20 cellular contexts compared by ENCODE assay signal in the genomic region with DNA sequence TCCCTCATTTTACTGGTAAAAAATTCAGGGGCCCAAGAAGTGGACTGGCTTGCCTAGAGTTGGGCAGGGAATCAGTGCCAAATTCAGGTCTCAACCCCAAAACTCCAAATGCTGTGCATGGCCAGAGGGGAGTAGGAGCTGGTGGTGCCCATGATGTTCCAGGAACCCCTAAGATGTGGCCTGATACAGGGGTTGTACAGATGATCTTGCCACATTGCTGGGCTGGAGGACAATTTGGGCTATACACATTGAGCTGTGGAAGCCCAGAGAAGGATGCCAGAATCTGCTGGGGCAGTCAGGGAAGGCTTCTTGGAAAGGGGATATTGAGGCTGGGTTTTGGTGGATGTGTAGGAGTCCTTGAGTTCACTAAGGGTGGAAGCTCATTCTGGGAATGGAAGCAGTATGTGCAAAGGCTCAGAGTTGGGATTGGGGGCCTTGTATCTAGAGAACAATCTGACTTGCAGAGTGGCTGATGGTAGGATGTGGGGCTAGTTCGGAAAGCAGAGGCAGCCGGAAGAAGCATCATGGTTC. TPM values are rescaled to one million over a fixed set of nuclear protein-coding genes. Genes with fewer than 3 reads are reported as not detected.
DNase-seq lines count a peak whose midpoint lies in the region; ATAC-seq and TF ChIP-seq lines count a peak whose summit lies in the region.
"Had no signal": no experiment of that assay in that cellular context is flagged by ENCODE, and none has a peak within 500 bp of the region (broad histone marks: within the 10 kb centered on the region; RNA-seq: fewer than 3 reads in every experiment).

No MANE protein-coding gene starts in this region.

- no peak for TF ChIP-seq EP300 in SK-N-SH (IDR thresholded peaks at IDR 0.05; ENCODE audit: borderline replicate concordance in 1 of 2, low read depth in 1 of 2, low read length in 1 of 2)

- TF ChIP-seq RAD21 in SK-N-SH (IDR thresholded peaks at IDR 0.05; ENCODE audit: low read length), result no peak

- no peak for TF ChIP-seq CTCF in SK-N-SH (IDR thresholded peaks at IDR 0.05)
- TF ChIP-seq CTCF in WERI-Rb-1 (IDR thresholded peaks at IDR 0.05; ENCODE audit: low read depth, low read length), result no peak
- TF ChIP-seq CTCF in type B pancreatic cell (conservative IDR thresholded peaks at IDR 0.05), result no peak
- no peak for TF ChIP-seq CTCF in gastrocnemius medialis (IDR thresholded peaks at IDR 0.05 in 4 of 5, conservative IDR thresholded peaks at IDR 0.05 in 1 of 5)

- peaks cover 37% of the 10 kb centered on the region for H3F3A ChIP-seq in SK-N-SH (replicated peaks; ENCODE audit: insufficient read depth)

- H3K4me1 ChIP-seq in SK-N-SH (ENCODE audit: control insufficient read depth in 1 of 2, insufficient read depth in 2 of 2, low read depth in 1 of 2, low read length in 1 of 2) (peaks cover 7 to 45% of the 10 kb centered on the region in 2 experiments), mesenchymal stem cell (ENCODE audit: control insufficient read depth, insufficient read depth, low read depth, low read length) (peaks cover 14% of the 10 kb centered on the region), gastrocnemius medialis (no peaks in the 10 kb centered on the region), mesendoderm (ENCODE audit: control insufficient read depth, low read depth, low read length) (no peaks in the 10 kb centered on the region)
- H3K4me1 ChIP-seq: HAP-1 had no signal

- H3K23ac ChIP-seq in mesenchymal stem cell (ENCODE audit: low read length in 2 of 2) (no peak overlapping the region), mesendoderm (ENCODE audit: low read length) (no peak overlapping the region)

- H3K27ac ChIP-seq in SK-N-SH (ENCODE audit: low read depth in 2 of 2, low read length in 1 of 2) (peak overlapping the region in 1 of 2 experiments; percentile 88; a peak in 1 of 4 replicates), WERI-Rb-1 (peak overlapping the region; percentile 55), mesenchymal stem cell (ENCODE audit: low read length, poor library complexity, severe bottlenecking) (no peak overlapping the region), gastrocnemius medialis (no peak overlapping the region), mesendoderm (ENCODE audit: low read depth, low read length) (no peak overlapping the region)
- H3K27ac ChIP-seq: 22Rv1 had no signal

- H3K4ac ChIP-seq in mesenchymal stem cell (ENCODE audit: low read depth in 1 of 2, low read length in 2 of 2) (no peak overlapping the region), mesendoderm (ENCODE audit: low read depth, low read length) (no peak overlapping the region)

- peaks cover 51% of the 10 kb centered on the region for H3K27me3 Mint-ChIP-seq in type B pancreatic cell

- DNase-seq in SK-N-SH (no peak), WERI-Rb-1 (no peak), mesenchymal stem cell (no peak), type B pancreatic cell (ENCODE audit: extremely low spot score, unreplicated experiment) (peak; percentile 13), gastrocnemius medialis (no peak), mesendoderm (no peak)
- DNase-seq in stimulated activated effector memory CD8-positive, alpha-beta T cell treated with anti-CD3 and anti-CD28 coated beads, Interleukin-12 subunit alpha, Interleukin-12 subunit beta, amount 100 ng/mL, for 72 hours (ENCODE audit: low spot score in 2 of 2), result no peak
- DNase-seq: DMS79 treated with DMSO at 0.1 percent for 48 hours, KG1, NCI-H1105 treated with DMSO at 0.1 percent for 48 hours, NCI-H187, NCI-H2107, NCI-H510A treated with DMSO at 0.1 percent for 48 hours, NCI-H774, SIG-M5 had no signal

- H3K9me3 ChIP-seq in SK-N-SH (no peaks in the 10 kb centered on the region), WERI-Rb-1 (ENCODE audit: severe bottlenecking) (no peaks in the 10 kb centered on the region), mesenchymal stem cell (ENCODE audit: control insufficient read depth, low read length) (no peaks in the 10 kb centered on the region), gastrocnemius medialis (no peaks in the 10 kb centered on the region)
- H3K9me3 ChIP-seq: HAP-1 had no signal

- no peak overlapping the region for H3K4me3 ChIP-seq in SK-N-SH (ENCODE audit: low read depth in 2 of 2, low read length in 1 of 2)
- H3K4me3 ChIP-seq in WERI-Rb-1 (ENCODE audit: low read depth, low read length), result no peak overlapping the region
- peak overlapping the region in 1 of 2 experiments; percentile 31 for H3K4me3 ChIP-seq in mesenchymal stem cell (ENCODE audit: insufficient read depth in 1 of 2, low read depth in 1 of 2, low read length in 2 of 2)
- no peak overlapping the region for H3K4me3 ChIP-seq in gastrocnemius medialis
- no peak overlapping the region for H3K4me3 ChIP-seq in mesendoderm (ENCODE audit: low read length)
- H3K4me3 ChIP-seq: HAP-1 had no signal

- H3K9me3 Mint-ChIP-seq in type B pancreatic cell, result no peaks in the 10 kb centered on the region
- H3K9me3 Mint-ChIP-seq in stimulated activated effector memory CD8-positive, alpha-beta T cell treated with anti-CD3 and anti-CD28 coated beads, Interleukin-12 subunit alpha, Interleukin-12 subunit beta, amount 100 ng/mL, for 72 hours, result no peaks in the 10 kb centered on the region

- CTCF ChIA-PET in SK-N-SH (lab: Yijun Ruan, JAX), result interaction anchor here (1.3 kb wide), 1 partner anchor 98 kb away, joined by 4 read pairs; a partner anchor contains a TSS

- no peak overlapping the region for H3K18ac ChIP-seq in mesenchymal stem cell (ENCODE audit: low read depth in 1 of 2, low read length in 2 of 2)
- no peak overlapping the region for H3K18ac ChIP-seq in mesendoderm (ENCODE audit: low read length)

- H2AFZ ChIP-seq in SK-N-SH (ENCODE audit: low read depth) (no peak overlapping the region), mesenchymal stem cell (ENCODE audit: low read depth, low read length) (no peak overlapping the region)

- no peak overlapping the region for H3K4me2 ChIP-seq in SK-N-SH
- H3K4me2 ChIP-seq in mesenchymal stem cell (ENCODE audit: low read length, poor library complexity, severe bottlenecking), result no peak overlapping the region
- H3K4me2 ChIP-seq in mesendoderm (ENCODE audit: low read length), result no peak overlapping the region

- peaks cover 41% of the 10 kb centered on the region for H3K4me1 Mint-ChIP-seq in type B pancreatic cell (ENCODE audit: unreplicated experiment)
- H3K4me1 Mint-ChIP-seq in stimulated activated effector memory CD8-positive, alpha-beta T cell treated with anti-CD3 and anti-CD28 coated beads, Interleukin-12 subunit alpha, Interleukin-12 subunit beta, amount 100 ng/mL, for 72 hours, result no peaks in the 10 kb centered on the region
- H3K4me1 Mint-ChIP-seq: CD14-positive monocyte had no signal

- no peak overlapping the region for H2BK15ac ChIP-seq in mesenchymal stem cell (ENCODE audit: low read depth, poor library complexity, severe bottlenecking)
- H2BK15ac ChIP-seq in mesendoderm (replicated peaks; ENCODE audit: low read depth), result no peak overlapping the region

- intact Hi-C loops in gastrocnemius medialis (cut with DNase I; ENCODE audit: low total_unique reads), result no loop called here

- in situ Hi-C loops in gastrocnemius medialis (cut with MboI; ENCODE audit: low sequenced_read_pairs in 4 of 4), result no loop called here

- H3K36me3 Mint-ChIP-seq in type B pancreatic cell, result no peaks in the 10 kb centered on the region
- H3K36me3 Mint-ChIP-seq in stimulated activated effector memory CD8-positive, alpha-beta T cell treated with anti-CD3 and anti-CD28 coated beads, Interleukin-12 subunit alpha, Interleukin-12 subunit beta, amount 100 ng/mL, for 72 hours, result no peaks in the 10 kb centered on the region
- H3K36me3 Mint-ChIP-seq: CD14-positive monocyte had no signal

- H3K27me3 ChIP-seq in SK-N-SH (ENCODE audit: insufficient read depth) (no peaks in the 10 kb centered on the region), WERI-Rb-1 (ENCODE audit: insufficient read depth, low read depth, severe bottlenecking) (no peaks in the 10 kb centered on the region), mesenchymal stem cell (ENCODE audit: control insufficient read depth in 1 of 2, insufficient read depth in 1 of 2, low read length in 2 of 2) (no peaks in the 10 kb centered on the region), gastrocnemius medialis (peaks cover 0 to 7% (median 0%) of the 10 kb centered on the region in 3 donors), mesendoderm (ENCODE audit: insufficient read depth, low read length, poor library complexity) (no peaks in the 10 kb centered on the region)

- no peaks in the 10 kb centered on the region for H4K20me1 ChIP-seq in SK-N-SH (ENCODE audit: insufficient read depth)

- TF ChIP-seq POLR2A in gastrocnemius medialis (IDR thresholded peaks at IDR 0.05), result no peak

- POLR2A ChIA-PET in SK-N-SH (lab: Yijun Ruan, JAX), result no interaction called here

- H2AK5ac ChIP-seq in mesenchymal stem cell (ENCODE audit: low read length, severe bottlenecking), result peak overlapping the region; percentile 1
- H2AK5ac ChIP-seq in mesendoderm (ENCODE audit: low read length), result no peak overlapping the region

- H3K36me3 ChIP-seq in SK-N-SH (replicated peaks in 1 of 2; ENCODE audit: control insufficient read depth in 1 of 2, insufficient read depth in 2 of 2, low read length in 1 of 2), result no peaks in the 10 kb centered on the region
- no peaks in the 10 kb centered on the region for H3K36me3 ChIP-seq in WERI-Rb-1
- no peaks in the 10 kb centered on the region for H3K36me3 ChIP-seq in mesenchymal stem cell (ENCODE audit: control insufficient read depth in 1 of 2, insufficient read depth in 2 of 2, low read depth in 1 of 2, low read length in 2 of 2)
- H3K36me3 ChIP-seq in gastrocnemius medialis, result no peaks in the 10 kb centered on the region
- no peaks in the 10 kb centered on the region for H3K36me3 ChIP-seq in mesendoderm (ENCODE audit: control insufficient read depth, insufficient read depth, low read length)
- H3K36me3 ChIP-seq: HAP-1 had no signal

- H2BK120ac ChIP-seq in mesenchymal stem cell (ENCODE audit: low read depth, low read length) (no peak overlapping the region), mesendoderm (ENCODE audit: low read depth, low read length) (no peak overlapping the region)

- no peak overlapping the region for H2BK12ac ChIP-seq in mesenchymal stem cell (ENCODE audit: low read length in 2 of 2)

- H3K79me2 ChIP-seq in SK-N-SH (ENCODE audit: insufficient read depth), result no peaks in the 10 kb centered on the region
- no peaks in the 10 kb centered on the region for H3K79me2 ChIP-seq in mesendoderm (ENCODE audit: control insufficient read depth, insufficient read depth, low read length)

- whole genome bisulfite sequencing in SK-N-SH (ENCODE audit: low lambda C conversion rate), result 100% methylated on average over 2 of the region's 2 CpGs
- WGBS in mesenchymal stem cell, result 85% methylated on average over 2 of the region's 2 CpGs
- no CpG with 5 or more reads among the region's 2 CpGs for WGBS in mesendoderm (ENCODE audit: extremely low coverage, insufficient coverage, low lambda C conversion rate)

- H3K9ac ChIP-seq in SK-N-SH (no peak overlapping the region), mesenchymal stem cell (ENCODE audit: low read length) (peak overlapping the region; percentile 13), mesendoderm (ENCODE audit: low read length) (no peak overlapping the region)

- H2BK5ac ChIP-seq in mesenchymal stem cell (ENCODE audit: low read depth, low read length, poor library complexity, severe bottlenecking) (no peak overlapping the region), mesendoderm (ENCODE audit: low read length) (no peak overlapping the region)

- H3K79me1 ChIP-seq in mesenchymal stem cell (replicated peaks; ENCODE audit: low read length, poor library complexity, severe bottlenecking) (no peaks in the 10 kb centered on the region), mesendoderm (ENCODE audit: low read length) (no peaks in the 10 kb centered on the region)

- peak overlapping the region; percentile 40 for H3K27ac Mint-ChIP-seq in type B pancreatic cell
- no peak overlapping the region for H3K27ac Mint-ChIP-seq in stimulated activated effector memory CD8-positive, alpha-beta T cell treated with anti-CD3 and anti-CD28 coated beads, Interleukin-12 subunit alpha, Interleukin-12 subunit beta, amount 100 ng/mL, for 72 hours

- H3K14ac ChIP-seq in mesenchymal stem cell (ENCODE audit: low read length in 2 of 2), result no peak overlapping the region

- H4K91ac ChIP-seq in mesenchymal stem cell (ENCODE audit: low read length), result no peak overlapping the region

- no peak overlapping the region for H4K5ac ChIP-seq in mesendoderm (ENCODE audit: low read length)

- H4K8ac ChIP-seq in mesenchymal stem cell (ENCODE audit: low read length), result no peak overlapping the region
- H4K8ac ChIP-seq in mesendoderm (ENCODE audit: low read depth, low read length), result no peak overlapping the region

- H3K4me3 Mint-ChIP-seq in type B pancreatic cell, result peak overlapping the region; percentile 32
- H3K4me3 Mint-ChIP-seq in stimulated activated effector memory CD8-positive, alpha-beta T cell treated with anti-CD3 and anti-CD28 coated beads, Interleukin-12 subunit alpha, Interleukin-12 subunit beta, amount 100 ng/mL, for 72 hours, result no peak overlapping the region
- H3K4me3 Mint-ChIP-seq: CD14-positive monocyte had no signal

- H3K56ac ChIP-seq in mesendoderm (ENCODE audit: low read length), result no peak overlapping the region

- ATAC-seq in SK-N-SH treated with all-trans-retinoic acid at 6 μM for 48 hours, result no peak
- ATAC-seq in gastrocnemius medialis, result no peak
- ATAC-seq in stimulated activated effector memory CD8-positive, alpha-beta T cell treated with anti-CD3 and anti-CD28 coated beads, Interleukin-12 subunit alpha, Interleukin-12 subunit beta, amount 100 ng/mL, for 72 hours, result no peak

- no peaks in the 10 kb centered on the region for H3K9me2 ChIP-seq in SK-N-SH

RNA-seq across cellular contexts. Expression of a gene that starts 38.0 kb away (rescaled TPM):
- polyA plus RNA-seq in SK-N-SH (2012; rRNA removed), result 0.31 and 0.99 TPM in 2 replicates
- 0.36 and 0.47 TPM in 2 replicates for polyA plus RNA-seq in SK-N-SH (2012; cell fraction: cytosol; rRNA removed)
- 0.60 and 0.76 TPM in 2 replicates for polyA plus RNA-seq in SK-N-SH (2012; cell fraction: nucleus; rRNA removed)
- polyA plus RNA-seq in mesenchymal stem cell (2013, experiment 1 of 2), result 0.17 TPM
- 0.16 TPM for polyA plus RNA-seq in mesenchymal stem cell (2013, experiment 2 of 2)
- 0.26 and 0.53 TPM in 2 replicates for total RNA-seq in type B pancreatic cell (ENCODE audit: low replicate concordance)
- under 1 TPM in 2 of 4 donors, not detected in 2; 0.07 to 0.22 TPM for total RNA-seq in gastrocnemius medialis
- polyA plus RNA-seq in mesendoderm (2013, experiment 1 of 2), result 0.39 TPM
- 0.53 TPM for polyA plus RNA-seq in mesendoderm (2013, experiment 2 of 2)
- total RNA-seq: OCI-LY7 had no signal
- polyA plus RNA-seq: CD14-positive monocyte had no signal
